Comparison of ENCODE assay signal across 9 cellular contexts in the genomic region with DNA sequence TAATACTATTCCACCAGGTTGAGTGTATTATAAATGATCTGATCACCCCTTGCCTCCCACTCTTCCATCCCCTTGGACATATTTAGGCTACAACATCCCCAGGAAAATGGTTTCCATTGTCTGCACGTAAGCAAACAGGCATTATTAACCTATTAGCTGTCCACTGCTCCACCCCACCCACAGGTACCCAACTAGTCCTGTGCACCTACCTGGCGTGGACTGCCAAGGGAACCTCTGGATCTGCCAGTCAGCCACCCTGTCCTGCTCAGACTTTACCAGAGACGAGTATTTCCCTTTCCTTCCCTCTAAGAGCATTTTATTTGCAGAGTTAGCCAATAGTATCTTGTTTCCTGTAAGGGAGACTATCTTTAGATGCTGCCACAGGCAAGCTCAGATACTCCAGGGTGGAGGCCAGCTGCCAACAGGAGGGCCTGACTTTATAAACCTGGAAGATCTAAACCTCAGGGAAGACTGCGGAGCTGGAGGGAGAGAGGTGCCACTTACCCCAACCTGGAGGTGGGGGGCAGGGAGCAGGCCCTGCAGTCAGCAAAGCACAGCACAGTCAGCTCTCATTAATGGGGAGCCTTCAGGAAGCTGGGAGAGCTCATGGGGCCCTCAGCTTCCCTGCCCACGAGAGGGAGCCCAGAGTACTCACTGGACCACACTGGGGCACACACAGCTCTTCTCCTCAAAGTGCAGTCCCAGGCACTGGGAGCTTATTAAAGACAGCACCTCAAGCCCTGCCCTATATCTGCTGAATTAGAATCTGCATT. TPM values are rescaled to one million over a fixed set of nuclear protein-coding genes. Genes with fewer than 3 reads are reported as not detected.
DNase-seq lines count a peak whose midpoint lies in the region; ATAC-seq and TF ChIP-seq lines count a peak whose summit lies in the region.
"Had no signal": no experiment of that assay in that cellular context is flagged by ENCODE, and none has a peak within 500 bp of the region (broad histone marks: within the 10 kb centered on the region; RNA-seq: fewer than 3 reads in every experiment).

A gene with protein sequence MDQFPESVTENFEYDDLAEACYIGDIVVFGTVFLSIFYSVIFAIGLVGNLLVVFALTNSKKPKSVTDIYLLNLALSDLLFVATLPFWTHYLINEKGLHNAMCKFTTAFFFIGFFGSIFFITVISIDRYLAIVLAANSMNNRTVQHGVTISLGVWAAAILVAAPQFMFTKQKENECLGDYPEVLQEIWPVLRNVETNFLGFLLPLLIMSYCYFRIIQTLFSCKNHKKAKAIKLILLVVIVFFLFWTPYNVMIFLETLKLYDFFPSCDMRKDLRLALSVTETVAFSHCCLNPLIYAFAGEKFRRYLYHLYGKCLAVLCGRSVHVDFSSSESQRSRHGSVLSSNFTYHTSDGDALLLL (minus strand): TSS at position 292 of the 773 bp plus-strand sequence. CDS start 13,527 bp downstream, outside the sequence.

- no peaks in the 10 kb centered on the region for H3K4me1 ChIP-seq in thoracic aorta (ENCODE audit: control insufficient read depth in 1 of 2, low read depth in 2 of 2)

- no peak for TF ChIP-seq CTCF in thoracic aorta (IDR thresholded peaks at IDR 0.05)

- peaks cover 17% of the 10 kb centered on the region for H3K27me3 Mint-ChIP-seq in activated naive CD8-positive, alpha-beta T cell treated with anti-CD3 and anti-CD28 coated beads, Interleukin-2, amount 10 ng/mL, durations not matched to agents 7 days and 5 days
- H3K27me3 Mint-ChIP-seq in activated naive CD8-positive, alpha-beta T cell treated with anti-CD3 and anti-CD28 coated beads for 36 hours, result peaks cover 6% of the 10 kb centered on the region
- H3K27me3 Mint-ChIP-seq in T-cell, result no peaks in the 10 kb centered on the region

- DNase-seq in activated naive CD8-positive, alpha-beta T cell treated with anti-CD3 and anti-CD28 coated beads, Interleukin-2, amount 10 ng/mL, durations not matched to agents 7 days and 5 days, result no peak
- DNase-seq in activated naive CD8-positive, alpha-beta T cell treated with anti-CD3 and anti-CD28 coated beads for 36 hours, result no peak
- no peak for DNase-seq in T-cell
- peak; percentile 22 to 38 for DNase-seq in hippocampal formation (lab: John Stamatoyannopoulos, UW)
- no peak for DNase-seq in thoracic aorta (ENCODE audit: low spot score)
- DNase-seq in DMS153 treated with DMSO at 0.1 percent for 48 hours (lab: John Stamatoyannopoulos, UW; ENCODE audit: unreplicated experiment), result no peak
- DNase-seq in NCI-H2227 treated with DMSO at 0.1 percent for 48 hours (lab: John Stamatoyannopoulos, UW), result no peak
- no peak for DNase-seq in HK-2 (ENCODE audit: unreplicated experiment)
- DNase-seq: NCI-H1092 had no signal

- H3K4me3 Mint-ChIP-seq in activated naive CD8-positive, alpha-beta T cell treated with anti-CD3 and anti-CD28 coated beads, Interleukin-2, amount 10 ng/mL, durations not matched to agents 7 days and 5 days, result no peak within 1 kb of the TSS
- H3K4me3 Mint-ChIP-seq in activated naive CD8-positive, alpha-beta T cell treated with anti-CD3 and anti-CD28 coated beads for 36 hours, result no peak within 1 kb of the TSS
- H3K4me3 Mint-ChIP-seq in T-cell, result peak within 1 kb of the TSS; percentile 48 to 74 (median 63)

- no peaks in the 10 kb centered on the region for H3K9me3 ChIP-seq in thoracic aorta

- peak; percentile 23 for ATAC-seq in activated naive CD8-positive, alpha-beta T cell treated with anti-CD3 and anti-CD28 coated beads, Interleukin-2, amount 10 ng/mL, durations not matched to agents 7 days and 5 days (ENCODE audit: low read depth)
- no peak for ATAC-seq in T-cell (replicated peaks in 1 of 4)
- ATAC-seq in thoracic aorta (ENCODE audit: insufficient number of reproducible peaks, low FRiP score, low read depth), result no peak

- H3K9me3 Mint-ChIP-seq in activated naive CD8-positive, alpha-beta T cell treated with anti-CD3 and anti-CD28 coated beads, Interleukin-2, amount 10 ng/mL, durations not matched to agents 7 days and 5 days, result no peaks in the 10 kb centered on the region
- no peaks in the 10 kb centered on the region for H3K9me3 Mint-ChIP-seq in activated naive CD8-positive, alpha-beta T cell treated with anti-CD3 and anti-CD28 coated beads for 36 hours
- no peaks in the 10 kb centered on the region for H3K9me3 Mint-ChIP-seq in T-cell

- CTCF ChIA-PET in T-cell (lab: Charles Lee), result interaction anchor here (1.0 to 2.3 kb wide), 3 partner anchors 8 to 90 kb away, joined by 4 to 10 read pairs (median 5); no protein-coding TSS in a partner anchor

- peaks cover 27% of the 10 kb centered on the region for H3K4me1 Mint-ChIP-seq in activated naive CD8-positive, alpha-beta T cell treated with anti-CD3 and anti-CD28 coated beads, Interleukin-2, amount 10 ng/mL, durations not matched to agents 7 days and 5 days
- peaks cover 13% of the 10 kb centered on the region for H3K4me1 Mint-ChIP-seq in activated naive CD8-positive, alpha-beta T cell treated with anti-CD3 and anti-CD28 coated beads for 36 hours
- peaks cover 13 to 45% (median 13%) of the 10 kb centered on the region in 3 donors for H3K4me1 Mint-ChIP-seq in T-cell

- no peaks in the 10 kb centered on the region for H3K27me3 ChIP-seq in thoracic aorta (replicated peaks; ENCODE audit: insufficient read depth)

- H3K36me3 Mint-ChIP-seq in activated naive CD8-positive, alpha-beta T cell treated with anti-CD3 and anti-CD28 coated beads, Interleukin-2, amount 10 ng/mL, durations not matched to agents 7 days and 5 days, result no peaks in the 10 kb centered on the region
- H3K36me3 Mint-ChIP-seq in activated naive CD8-positive, alpha-beta T cell treated with anti-CD3 and anti-CD28 coated beads for 36 hours, result no peaks in the 10 kb centered on the region
- H3K36me3 Mint-ChIP-seq in T-cell, result no peaks in the 10 kb centered on the region

- H3K27ac Mint-ChIP-seq in activated naive CD8-positive, alpha-beta T cell treated with anti-CD3 and anti-CD28 coated beads, Interleukin-2, amount 10 ng/mL, durations not matched to agents 7 days and 5 days, result no peak within 1 kb of the TSS
- no peak within 1 kb of the TSS for H3K27ac Mint-ChIP-seq in activated naive CD8-positive, alpha-beta T cell treated with anti-CD3 and anti-CD28 coated beads for 36 hours
- peak within 1 kb of the TSS; percentile 44 to 45 for H3K27ac Mint-ChIP-seq in T-cell

- H3K36me3 ChIP-seq in thoracic aorta, result no peaks in the 10 kb centered on the region

- peak within 1 kb of the TSS; percentile 19 for H3K4me3 ChIP-seq in thoracic aorta

- POLR2A ChIA-PET in activated naive CD8-positive, alpha-beta T cell treated with anti-CD3 and anti-CD28 coated beads, Interleukin-2, amount 10 ng/mL, durations not matched to agents 7 days and 5 days (lab: Charles Lee), result no interaction called here
- POLR2A ChIA-PET in T-cell (lab: Charles Lee), result no interaction called here

- H3K27ac ChIP-seq in thoracic aorta, result no peak within 1 kb of the TSS

RNA-seq across cellular contexts. Expression of the gene that starts here (rescaled TPM):
- total RNA-seq in activated naive CD8-positive, alpha-beta T cell treated with anti-CD3 and anti-CD28 coated beads, Interleukin-2, amount 10 ng/mL, durations not matched to agents 7 days and 5 days, result 1 to 10 TPM in 1 of 2 experiments, under 1 TPM in 1; 0.94 to 1.9 TPM
- under 1 TPM; 0.08 to 0.25 TPM for total RNA-seq in activated naive CD8-positive, alpha-beta T cell treated with anti-CD3 and anti-CD28 coated beads for 36 hours
- total RNA-seq in T-cell (10 to 100 TPM in 1 of 5 donors, 1 to 10 TPM in 4; 1.9 to 23.8 (median 5.8) TPM), thoracic aorta (under 1 TPM; 0.28 to 0.54 TPM)

Comparison
In these comparisons a context has a peak if more than half of its experiments do, and no peak if none do; other contexts are left out.
1. DNase-seq: peak in hippocampal formation (2 of 2); none in activated naive CD8-positive, alpha-beta T cell treated with anti-CD3 and anti-CD28 coated beads, Interleukin-2, amount 10 ng/mL, durations not matched to agents 7 days and 5 days (single experiment), activated naive CD8-positive, alpha-beta T cell treated with anti-CD3 and anti-CD28 coated beads for 36 hours (single experiment), T-cell (0 of 34), thoracic aorta (single experiment), DMS153 treated with DMSO at 0.1 percent for 48 hours (single experiment), NCI-H2227 treated with DMSO at 0.1 percent for 48 hours (single experiment) and HK-2 (single experiment).
2. H3K27ac Mint-ChIP-seq: peak in T-cell (2 of 2); none in activated naive CD8-positive, alpha-beta T cell treated with anti-CD3 and anti-CD28 coated beads, Interleukin-2, amount 10 ng/mL, durations not matched to agents 7 days and 5 days (single experiment) and activated naive CD8-positive, alpha-beta T cell treated with anti-CD3 and anti-CD28 coated beads for 36 hours (single experiment).
3. H3K4me3 Mint-ChIP-seq: peak in T-cell (3 of 3); none in activated naive CD8-positive, alpha-beta T cell treated with anti-CD3 and anti-CD28 coated beads, Interleukin-2, amount 10 ng/mL, durations not matched to agents 7 days and 5 days (single experiment) and activated naive CD8-positive, alpha-beta T cell treated with anti-CD3 and anti-CD28 coated beads for 36 hours (single experiment).